ENCODE assay signal across 21 cellular contexts in genomic region chr4:2828758-2829181, GRCh38. TPM values are rescaled to one million over a fixed set of nuclear protein-coding genes. Genes with fewer than 3 reads are reported as not detected.
DNase-seq lines count a peak whose midpoint lies in the region; ATAC-seq and TF ChIP-seq lines count a peak whose summit lies in the region.
"Had no signal": no experiment of that assay in that cellular context is flagged by ENCODE, and none has a peak within 500 bp of the region (broad histone marks: within the 10 kb centered on the region; RNA-seq: fewer than 3 reads in every experiment).

No MANE protein-coding gene starts in this region.

- no peaks in the 10 kb centered on the region for H3K4me1 Mint-ChIP-seq in WTC11

- no peak overlapping the region for H3K4me3 Mint-ChIP-seq in WTC11

- intact Hi-C loops in left ventricle myocardium superior (cut with micrococcal nuclease) (no loop called here), sciatic nerve (cut with DNase I) (no loop called here)

- TF ChIP-seq CTCF in WTC11 (IDR thresholded peaks at IDR 0.05), result no peak

- peak; percentile 9 for DNase-seq in activated naive CD4-positive, alpha-beta T cell treated with anti-CD3 and anti-CD28 coated beads, Interleukin-2, amount 50 U/mL, for 16 hours
- no peak for DNase-seq in activated naive CD4-positive, alpha-beta T cell treated with Interleukin-2 at 50 U/mL for 16 hours
- DNase-seq in WTC11 (ENCODE audit: low spot score) (peak; percentile 4), left ventricle myocardium superior (peak; percentile 17), sciatic nerve (ENCODE audit: low spot score) (peak; percentile 49)
- DNase-seq: anterior cingulate cortex, caudate nucleus, erythroblast, foreskin fibroblast, GOT3, hypothalamus, NCI-H2029, NCI-H226, NCI-H774, SHP77, substantia nigra had no signal

- peak overlapping the region; percentile 31; the same call in 1 of the 2 replicates for H3K27ac Mint-ChIP-seq in WTC11

- CTCF ChIA-PET in WTC11 (lab: Charles Lee), result no interaction called here

- POLR2A ChIA-PET in WTC11 (lab: Charles Lee), result interaction anchor here (0.7 kb wide), 1 partner anchor 118 kb away, joined by 3 read pairs; no protein-coding TSS in a partner anchor

- H3K27me3 Mint-ChIP-seq in WTC11 (ENCODE audit: low read depth), result no peaks in the 10 kb centered on the region

- no peaks in the 10 kb centered on the region; the same call in 1 of the 2 replicates for H3K9me3 Mint-ChIP-seq in WTC11

- ATAC-seq in WTC11, result no peak
- ATAC-seq in left ventricle myocardium superior, result no peak
- ATAC-seq in sciatic nerve, result no peak
- no peak for ATAC-seq in HG03521 (IDR thresholded peaks at IDR 0.05; ENCODE audit: unreplicated experiment)
- ATAC-seq in HG03378 (IDR thresholded peaks at IDR 0.05; ENCODE audit: unreplicated experiment), result no peak
- ATAC-seq in GM21423 (IDR thresholded peaks at IDR 0.05; ENCODE audit: unreplicated experiment), result no peak
- ATAC-seq: pancreas, right lobe of liver had no signal

- peaks cover 38% of the 10 kb centered on the region for H3K36me3 Mint-ChIP-seq in WTC11

TF ChIP-seq in WTC11, 78 proteins besides CTCF, POLR2A, EP300 and RAD21:
- no peak for TF ChIP-seq EMX1 (CRISPR knock-in tag; IDR thresholded peaks at IDR 0.05)

RNA-seq across cellular contexts. Expression of gene ADD1, which starts 14.9 kb away (rescaled TPM):
- total RNA-seq in WTC11 (2021) (164 to 178 TPM (median 167 TPM) in 3 replicates), left ventricle myocardium superior (228 TPM), sciatic nerve (429 TPM)

RNA-seq across cellular contexts. Expression of gene SH3BP2, which starts 35.9 kb away (rescaled TPM):
- total RNA-seq in WTC11 (2021) (43.2 to 49.1 TPM (median 44.5 TPM) in 3 replicates), left ventricle myocardium superior (25.6 TPM), sciatic nerve (82.7 TPM)
